ENCODE assay signal across 8 cellular contexts in genomic region chr17:27236710-27237315, GRCh38. TPM values are rescaled to one million over a fixed set of nuclear protein-coding genes. Genes with fewer than 3 reads are reported as not detected.
DNase-seq lines count a peak whose midpoint lies in the region; ATAC-seq, FAIRE-seq and TF ChIP-seq lines count a peak whose summit lies in the region.

No MANE protein-coding gene starts in this region.

- H3K27ac Mint-ChIP-seq in central memory CD8-positive, alpha-beta T cell (ENCODE audit: low read depth), result no peak overlapping the region

- no peaks in the 10 kb centered on the region for H3K4me1 Mint-ChIP-seq in central memory CD8-positive, alpha-beta T cell

- peak; percentile 84 for FAIRE-seq in GM18507 (lab: Jason Lieb, UNC)
- no peak for FAIRE-seq in H54 (lab: Jason Lieb, UNC)

- DNase-seq in GM18507 (ENCODE audit: extremely low spot score, insufficient read length, low read depth) (no peak), NCI-H345 (lab: John Stamatoyannopoulos, UW) (peak; percentile 70), left lobe of liver (ENCODE audit: low spot score) (peak; percentile 70), H54 (ENCODE audit: insufficient read length, low spot score) (no peak)
- DNase-seq in central memory CD8-positive, alpha-beta T cell (ENCODE audit: low spot score in 2 of 2), result peak; percentile 49 to 70
- peak; percentile 54 to 60 (median 57) for DNase-seq in stimulated activated CD4-positive, alpha-beta T cell treated with anti-CD3 and anti-CD28 coated beads, TNF-alpha, amount 100 ng/mL, for 1 hour (ENCODE audit: low read depth in 3 of 3, low spot score in 1 of 3)

- H3K4me1 ChIP-seq in ACC112 (ENCODE audit: control insufficient read depth, insufficient read depth, low read length, unreplicated experiment), result peaks cover 4% of the 10 kb centered on the region

- H2AFZ ChIP-seq in ACC112 (ENCODE audit: low read length, unreplicated experiment), result peak overlapping the region; percentile 27

- no peaks in the 10 kb centered on the region for H3K27me3 Mint-ChIP-seq in central memory CD8-positive, alpha-beta T cell

- no peaks in the 10 kb centered on the region for H3K79me2 ChIP-seq in ACC112 (ENCODE audit: control insufficient read depth, insufficient read depth, low read length, unreplicated experiment)

- no peak overlapping the region for H3K4me3 Mint-ChIP-seq in central memory CD8-positive, alpha-beta T cell

- no peaks in the 10 kb centered on the region for H3K36me3 ChIP-seq in ACC112 (ENCODE audit: insufficient read depth, low read length)

- no peaks in the 10 kb centered on the region for H3K27me3 ChIP-seq in ACC112 (ENCODE audit: insufficient read depth, low read length)

- no peak overlapping the region for H3K27ac ChIP-seq in ACC112 (ENCODE audit: low read depth, low read length)

- no peaks in the 10 kb centered on the region for H3K36me3 Mint-ChIP-seq in central memory CD8-positive, alpha-beta T cell (ENCODE audit: insufficient read depth)

- no peak for TF ChIP-seq POLR2A in H54 (IDR thresholded peaks at IDR 0.05; ENCODE audit: low read depth, low read length)

- H3K4me3 ChIP-seq in ACC112 (ENCODE audit: low read depth, low read length), result no peak overlapping the region

- peak; percentile 57 to 61 for ATAC-seq in activated CD4-positive, CD25-positive, alpha-beta regulatory T cell treated with anti-CD3 and anti-CD28 coated beads, Interleukin-2, amount 50 U/mL, for 24 hours
- no peak for ATAC-seq in central memory CD8-positive, alpha-beta T cell (replicated peaks; ENCODE audit: extremely low read depth, poor library complexity, severe bottlenecking)
- ATAC-seq in left lobe of liver, result peak; percentile 97

- no peaks in the 10 kb centered on the region for H3K9me3 Mint-ChIP-seq in central memory CD8-positive, alpha-beta T cell

RNA-seq across cellular contexts. Expression of gene WSB1, which starts 57.1 kb away (rescaled TPM):
- total RNA-seq in left lobe of liver, result 37.5 TPM

Comparison
In these comparisons a context has a peak if more than half of its experiments do, and no peak if none do; other contexts are left out.
1. DNase-seq: peak in NCI-H345 (single experiment), central memory CD8-positive, alpha-beta T cell (2 of 2), left lobe of liver (single experiment) and stimulated activated CD4-positive, alpha-beta T cell treated with anti-CD3 and anti-CD28 coated beads, TNF-alpha, amount 100 ng/mL, for 1 hour (3 of 3); none in GM18507 (single experiment) and H54 (single experiment).